In the genomic region with DNA sequence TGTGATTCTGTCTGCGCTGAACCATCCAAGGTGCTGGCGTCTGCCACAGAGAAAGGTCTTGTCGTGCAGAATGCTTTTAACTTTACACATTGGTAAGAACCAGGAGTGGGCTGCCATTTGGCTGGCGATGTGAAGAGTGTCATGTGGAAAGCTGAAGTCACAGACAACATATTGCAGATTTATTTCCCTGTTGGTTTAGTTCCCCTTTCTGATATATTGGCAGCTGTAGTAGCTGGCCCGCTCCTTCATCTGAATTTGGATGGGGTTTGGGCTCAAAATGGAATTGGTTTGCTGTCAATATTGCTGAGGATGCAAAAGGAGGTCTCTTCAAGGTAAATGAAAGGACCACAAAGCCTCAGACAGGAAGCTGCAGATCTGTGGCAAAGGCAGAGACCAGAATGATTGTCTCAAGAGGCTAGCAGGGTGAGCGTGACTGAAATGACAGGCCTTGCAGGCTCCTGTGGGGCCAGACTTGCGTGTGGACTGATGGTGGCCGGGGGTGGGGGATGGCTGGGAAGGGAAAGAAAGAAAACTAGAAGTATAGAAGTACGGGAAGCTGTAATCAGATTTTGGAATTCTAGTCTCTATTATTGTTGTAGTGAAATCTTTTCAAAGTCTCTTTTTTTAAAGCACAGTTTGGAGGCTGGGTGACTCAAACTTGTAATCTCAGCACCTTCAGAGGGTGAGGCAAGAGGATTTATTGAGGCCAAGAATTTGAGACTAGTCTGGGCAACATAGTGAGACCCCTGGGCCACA, we compare ENCODE assay signal across 8 cellular contexts.
A peak's percentile ranks its signal among the peaks of the same experiment; 100 is the strongest.
DNase-seq lines count a peak whose midpoint lies in the region; ATAC-seq lines count a peak whose summit lies in the region.

No MANE protein-coding gene starts in this region.

- no peak overlapping the region for H3K4me3 ChIP-seq in mucosa of rectum (ENCODE audit: low read length in 2 of 2)

- H3K27me3 ChIP-seq in mucosa of rectum (ENCODE audit: control insufficient read depth in 2 of 2, insufficient read depth in 2 of 2, low read length in 2 of 2) = no peaks in the 10 kb centered on the region

- H3K36me3 ChIP-seq in mucosa of rectum (ENCODE audit: control insufficient read depth in 2 of 2, insufficient read depth in 2 of 2, low read length in 2 of 2) = no peaks in the 10 kb centered on the region

- peak; percentile 96 for ATAC-seq in HG03108 (IDR thresholded peaks at IDR 0.05; ENCODE audit: unreplicated experiment)

- H3K27ac ChIP-seq in mucosa of rectum (ENCODE audit: low read depth in 2 of 2, low read length in 2 of 2) = peak overlapping the region; percentile 54 to 61

- H3K9me3 ChIP-seq in mucosa of rectum (ENCODE audit: control insufficient read depth in 2 of 2, low read length in 2 of 2) = no peaks in the 10 kb centered on the region

- peak; percentile 27 for DNase-seq in stimulated activated CD4-positive, alpha-beta T cell treated with anti-CD3 and anti-CD28 coated beads, Interleukin-4, amount 100 ng/mL, for 24 hours
- no peak for DNase-seq in stimulated activated CD4-positive, alpha-beta T cell treated with anti-CD3 and anti-CD28 coated beads, Interleukin-2, amount 100 ng/mL, for 48 hours
- peak; percentile 26 to 32 for DNase-seq in activated CD4-positive, alpha-beta T cell treated with anti-CD3 and anti-CD28 coated beads for 4 hours
- DNase-seq in GF-D8 (lab: John Stamatoyannopoulos, UW) (no peak), NCI-H1048 (lab: John Stamatoyannopoulos, UW) (no peak), dedifferentiated amniotic fluid mesenchymal stem cell (ENCODE audit: extremely low spot score) (no peak)

- H3K9ac ChIP-seq in mucosa of rectum (ENCODE audit: low read depth in 1 of 2, low read length in 2 of 2) = no peak overlapping the region

- H3K4me1 ChIP-seq in mucosa of rectum (ENCODE audit: control insufficient read depth in 2 of 2, insufficient read depth in 2 of 2, low read length in 2 of 2) = no peaks in the 10 kb centered on the region

Comparison
In these comparisons a context has a peak if more than half of its experiments do, and no peak if none do; other contexts are left out.
1. DNase-seq: peak in stimulated activated CD4-positive, alpha-beta T cell treated with anti-CD3 and anti-CD28 coated beads, Interleukin-4, amount 100 ng/mL, for 24 hours (single experiment) and activated CD4-positive, alpha-beta T cell treated with anti-CD3 and anti-CD28 coated beads for 4 hours (2 of 2); none in stimulated activated CD4-positive, alpha-beta T cell treated with anti-CD3 and anti-CD28 coated beads, Interleukin-2, amount 100 ng/mL, for 48 hours (0 of 2), GF-D8 (single experiment), NCI-H1048 (single experiment) and dedifferentiated amniotic fluid mesenchymal stem cell (single experiment).